11 cellular contexts compared by ENCODE assay signal in genomic region chr3:87307805-87308204, GRCh38. TPM values are rescaled to one million over a fixed set of nuclear protein-coding genes. Genes with fewer than 3 reads are reported as not detected.
A peak's percentile ranks its signal among the peaks of the same experiment; 100 is the strongest.
DNase-seq lines count a peak whose midpoint lies in the region; ATAC-seq and TF ChIP-seq lines count a peak whose summit lies in the region.
"Had no signal": no experiment of that assay in that cellular context is flagged by ENCODE, and none has a peak within 500 bp of the region (broad histone marks: within the 10 kb centered on the region; RNA-seq: fewer than 3 reads in every experiment).

No MANE protein-coding gene starts in this region.

- H3K4me1 ChIP-seq in spleen = no peaks in the 10 kb centered on the region

- DNase-seq in ELR (ENCODE audit: low read depth) (peak; percentile 42), epithelial cell of proximal tubule (ENCODE audit: low read depth) (no peak), spleen (no peak), OCI-M2 (lab: John Stamatoyannopoulos, UW; ENCODE audit: unreplicated experiment) (no peak)
- DNase-seq in stimulated activated CD4-positive, alpha-beta T cell treated with anti-CD3 and anti-CD28 coated beads, Interleukin-15, amount 100 ng/mL, for 24 hours = no peak
- DNase-seq: activated T-cell treated with anti-CD3 and anti-CD28 coated beads, Interleukin-2, amount 50 U/mL, for 48 hours; NCI-H2029 treated with DMSO at 0.1 percent for 48 hours had no signal

- TF ChIP-seq POLR2A in spleen (IDR thresholded peaks at IDR 0.05) = no peak

- H3K27ac ChIP-seq in spleen = no peak overlapping the region

- 87 to 99% (median 97%) methylated on average over 2 of the region's 2 CpGs for WGBS in spleen, 5 donors

- intact Hi-C loops in spleen (cut with DNase I; ENCODE audit: low total_unique reads) = no loop called here

- ATAC-seq in GM21390 (IDR thresholded peaks at IDR 0.05; ENCODE audit: unreplicated experiment) (peak; percentile 76), HG03457 (IDR thresholded peaks at IDR 0.05; ENCODE audit: unreplicated experiment) (peak; percentile 73), HG03571 (IDR thresholded peaks at IDR 0.05; ENCODE audit: unreplicated experiment) (no peak)

- H3K4me3 ChIP-seq in epithelial cell of proximal tubule (ENCODE audit: low read depth, low read length) (no peak overlapping the region), spleen (no peak overlapping the region)

- H3K9me3 ChIP-seq in spleen = no peaks in the 10 kb centered on the region

- no peaks in the 10 kb centered on the region for H3K27me3 ChIP-seq in spleen (replicated peaks in 1 of 7)

- TF ChIP-seq CTCF in epithelial cell of proximal tubule (conservative IDR thresholded peaks at IDR 0.05; ENCODE audit: low read depth, low read length) = peak; percentile 36
- no peak for TF ChIP-seq CTCF in spleen (IDR thresholded peaks at IDR 0.05 in 8 of 11, conservative IDR thresholded peaks at IDR 0.05 in 3 of 11)

- H3K36me3 ChIP-seq in spleen = no peaks in the 10 kb centered on the region

RNA-seq across cellular contexts. Expression of gene POU1F1, which starts 31.4 kb away (rescaled TPM):
- total RNA-seq in epithelial cell of proximal tubule (not detected in 2 replicates), spleen (not detected)
- polyA plus RNA-seq in spleen = not detected
- total RNA-seq: omental fat pad had no signal
